8 cellular contexts compared by ENCODE assay signal in the genomic region with DNA sequence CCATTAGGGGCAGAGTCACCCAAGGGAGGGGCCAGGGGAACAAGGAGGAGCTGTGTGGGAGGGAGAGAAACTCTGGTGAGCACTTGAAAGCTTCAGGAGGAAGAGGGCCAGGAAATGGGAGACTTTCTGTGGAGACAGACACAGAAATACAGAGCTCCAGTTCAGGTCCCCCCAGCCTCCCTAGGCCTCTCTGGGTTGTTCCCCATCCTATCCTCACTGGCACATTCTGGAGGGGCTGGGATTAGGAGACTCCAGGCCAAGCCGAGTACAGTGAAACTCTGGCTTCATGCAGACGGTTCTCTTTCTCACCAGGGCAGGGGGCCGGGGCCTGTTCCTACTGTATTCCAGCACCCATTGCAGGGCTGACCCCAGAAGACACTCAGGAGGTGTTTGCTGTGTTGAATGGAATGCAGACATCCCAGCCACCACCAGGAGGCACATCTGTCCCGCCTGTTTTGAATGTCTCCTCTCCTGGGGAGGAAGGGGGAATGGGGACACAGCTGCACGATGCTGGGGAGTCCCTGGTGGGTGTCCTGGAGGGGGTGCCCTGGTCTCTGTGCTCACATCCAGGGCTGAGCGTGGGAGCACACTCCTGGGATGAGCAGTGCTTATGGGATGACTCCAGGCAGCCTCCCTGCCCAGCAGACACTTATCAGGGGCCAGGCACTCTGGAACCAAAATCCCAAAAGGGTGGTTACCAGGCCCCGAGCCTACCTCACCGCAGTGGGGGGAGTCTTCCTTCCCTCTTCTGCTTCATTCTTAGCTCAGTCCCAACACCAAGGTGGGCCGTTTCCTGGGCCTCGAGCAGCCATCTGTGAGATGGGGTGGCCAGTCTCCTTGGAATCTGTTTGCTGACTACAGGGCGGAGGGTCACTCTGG. TPM values are rescaled to one million over a fixed set of nuclear protein-coding genes. Genes with fewer than 3 reads are reported as not detected.
DNase-seq lines count a peak whose midpoint lies in the region; TF ChIP-seq lines count a peak whose summit lies in the region.

No MANE protein-coding gene starts in this region.

- TF ChIP-seq CTCF in GM06990 (IDR thresholded peaks at IDR 0.05; ENCODE audit: insufficient read depth, low read length, poor library complexity, severe bottlenecking) (peak; percentile 67), NB4 (IDR thresholded peaks at IDR 0.05; ENCODE audit: low read depth, low read length) (peak; percentile 73), endodermal cell (conservative IDR thresholded peaks at IDR 0.05) (peak; percentile 87), neural cell (IDR thresholded peaks at IDR 0.05; ENCODE audit: poor library complexity, severe bottlenecking) (peak; percentile 33), stomach (IDR thresholded peaks at IDR 0.05) (peak in 3 of 7 experiments; percentile 17 to 28 (median 24))

- no peaks in the 10 kb centered on the region for H4K20me1 ChIP-seq in neural cell (ENCODE audit: insufficient read depth)

- H2AFZ ChIP-seq in neural cell (ENCODE audit: low read depth, low read length) = no peak overlapping the region

- H3K36me3 Mint-ChIP-seq in endodermal cell (ENCODE audit: low read depth) = no peaks in the 10 kb centered on the region

- H3K4me2 ChIP-seq in neural cell (ENCODE audit: low read length) = no peak overlapping the region

- H3K27ac Mint-ChIP-seq in endodermal cell = no peak overlapping the region

- H3F3A ChIP-seq in neural cell (ENCODE audit: insufficient read depth, low read length, poor library complexity, severe bottlenecking) = no peaks in the 10 kb centered on the region

- H3K27me3 ChIP-seq in GM06990 (replicated peaks; ENCODE audit: control insufficient read depth, insufficient read depth, low read length) (no peaks in the 10 kb centered on the region; the same call in 1 of the 2 replicates), endodermal cell (ENCODE audit: control insufficient read depth, insufficient read depth, low read length, poor library complexity, severe bottlenecking) (peaks cover 24% of the 10 kb centered on the region), neural cell (ENCODE audit: insufficient read depth, low read depth, low read length) (no peaks in the 10 kb centered on the region), stomach (peaks cover 0 to 32% (median 4%) of the 10 kb centered on the region in 3 donors)

- H3K9me2 ChIP-seq in neural cell (ENCODE audit: insufficient read depth, low read length) = no peaks in the 10 kb centered on the region

- DNase-seq in GM06990 (ENCODE audit: extremely low read depth, insufficient read length) (no peak), NB4 (ENCODE audit: low read depth) (peak; percentile 28), endodermal cell (peak; percentile 90), MV-4-11 (lab: John Stamatoyannopoulos, UW) (no peak), amniotic stem cell (lab: John Stamatoyannopoulos, UW) (no peak), NCI-H1048 (lab: John Stamatoyannopoulos, UW) (no peak), stomach (no peak)

- no peaks in the 10 kb centered on the region for H3K4me1 ChIP-seq in endodermal cell (ENCODE audit: control insufficient read depth, insufficient read depth, low read length)
- H3K4me1 ChIP-seq in stomach = peaks cover 3 to 22% (median 11%) of the 10 kb centered on the region in 4 donors

- no peak overlapping the region for H3K4me3 Mint-ChIP-seq in endodermal cell

- H3K9ac ChIP-seq in endodermal cell (ENCODE audit: extremely low read depth, low read length, poor library complexity, severe bottlenecking) (no peak overlapping the region), neural cell (ENCODE audit: low read length) (no peak overlapping the region)

- H3K4me3 ChIP-seq in GM06990 (replicated peaks; ENCODE audit: low read depth, low read length) (no peak overlapping the region), NB4 (ENCODE audit: low read depth, low read length) (no peak overlapping the region), endodermal cell (ENCODE audit: low read length) (no peak overlapping the region), neural cell (ENCODE audit: low read length) (no peak overlapping the region), stomach (no peak overlapping the region)

- H3K36me3 ChIP-seq in GM06990 (ENCODE audit: control insufficient read depth, insufficient read depth, low read length) (no peaks in the 10 kb centered on the region), endodermal cell (ENCODE audit: control insufficient read depth, insufficient read depth, low read length) (no peaks in the 10 kb centered on the region), neural cell (ENCODE audit: insufficient read depth, low read length) (no peaks in the 10 kb centered on the region), stomach (no peaks in the 10 kb centered on the region)

- no peaks in the 10 kb centered on the region for H3K9me3 Mint-ChIP-seq in endodermal cell

- no peaks in the 10 kb centered on the region for H3K4me1 Mint-ChIP-seq in endodermal cell

- intact Hi-C loops in stomach (cut with DNase I; ENCODE audit: low total_unique reads) = no loop called here

- peaks cover 2% of the 10 kb centered on the region for H3K27me3 Mint-ChIP-seq in endodermal cell (ENCODE audit: insufficient read depth)

- no peak for TF ChIP-seq POLR2A in NB4 (IDR thresholded peaks at IDR 0.05; ENCODE audit: extremely low read depth, insufficient read length)
- no peak for TF ChIP-seq POLR2A in stomach (IDR thresholded peaks at IDR 0.05)

- 67 to 76% methylated on average over 3 to 11 of the region's 11 CpGs for WGBS in endodermal cell (ENCODE audit: insufficient coverage in 1 of 2, insufficient read length in 1 of 2), 2 experiments
- WGBS in stomach, 5 donors = 64 to 74% (median 68%) methylated on average over 10 to 11 of the region's 11 CpGs

- no peak overlapping the region for H3K27ac ChIP-seq in endodermal cell (ENCODE audit: low read depth, low read length)
- H3K27ac ChIP-seq in neural cell (ENCODE audit: low read length) = no peak overlapping the region
- no peak overlapping the region for H3K27ac ChIP-seq in stomach

- TF ChIP-seq EP300 in neural cell (conservative IDR thresholded peaks at IDR 0.05; ENCODE audit: poor library complexity, severe bottlenecking) (no peak), stomach (IDR thresholded peaks at IDR 0.05) (no peak)

- no peaks in the 10 kb centered on the region for H3K9me3 ChIP-seq in endodermal cell (ENCODE audit: control insufficient read depth, low read length)
- no peaks in the 10 kb centered on the region for H3K9me3 ChIP-seq in neural cell (ENCODE audit: low read length)
- H3K9me3 ChIP-seq in stomach = no peaks in the 10 kb centered on the region

- no peaks in the 10 kb centered on the region for H3K79me2 ChIP-seq in neural cell (replicated peaks; ENCODE audit: insufficient read depth, low read length)

- no peak for TF ChIP-seq RAD21 in neural cell (conservative IDR thresholded peaks at IDR 0.05)

TF ChIP-seq in neural cell, 6 proteins besides CTCF, POLR2A, EP300 and RAD21:
- TF ChIP-seq, protein P1, sequence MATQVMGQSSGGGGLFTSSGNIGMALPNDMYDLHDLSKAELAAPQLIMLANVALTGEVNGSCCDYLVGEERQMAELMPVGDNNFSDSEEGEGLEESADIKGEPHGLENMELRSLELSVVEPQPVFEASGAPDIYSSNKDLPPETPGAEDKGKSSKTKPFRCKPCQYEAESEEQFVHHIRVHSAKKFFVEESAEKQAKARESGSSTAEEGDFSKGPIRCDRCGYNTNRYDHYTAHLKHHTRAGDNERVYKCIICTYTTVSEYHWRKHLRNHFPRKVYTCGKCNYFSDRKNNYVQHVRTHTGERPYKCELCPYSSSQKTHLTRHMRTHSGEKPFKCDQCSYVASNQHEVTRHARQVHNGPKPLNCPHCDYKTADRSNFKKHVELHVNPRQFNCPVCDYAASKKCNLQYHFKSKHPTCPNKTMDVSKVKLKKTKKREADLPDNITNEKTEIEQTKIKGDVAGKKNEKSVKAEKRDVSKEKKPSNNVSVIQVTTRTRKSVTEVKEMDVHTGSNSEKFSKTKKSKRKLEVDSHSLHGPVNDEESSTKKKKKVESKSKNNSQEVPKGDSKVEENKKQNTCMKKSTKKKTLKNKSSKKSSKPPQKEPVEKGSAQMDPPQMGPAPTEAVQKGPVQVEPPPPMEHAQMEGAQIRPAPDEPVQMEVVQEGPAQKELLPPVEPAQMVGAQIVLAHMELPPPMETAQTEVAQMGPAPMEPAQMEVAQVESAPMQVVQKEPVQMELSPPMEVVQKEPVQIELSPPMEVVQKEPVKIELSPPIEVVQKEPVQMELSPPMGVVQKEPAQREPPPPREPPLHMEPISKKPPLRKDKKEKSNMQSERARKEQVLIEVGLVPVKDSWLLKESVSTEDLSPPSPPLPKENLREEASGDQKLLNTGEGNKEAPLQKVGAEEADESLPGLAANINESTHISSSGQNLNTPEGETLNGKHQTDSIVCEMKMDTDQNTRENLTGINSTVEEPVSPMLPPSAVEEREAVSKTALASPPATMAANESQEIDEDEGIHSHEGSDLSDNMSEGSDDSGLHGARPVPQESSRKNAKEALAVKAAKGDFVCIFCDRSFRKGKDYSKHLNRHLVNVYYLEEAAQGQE (IDR thresholded peaks at IDR 0.05; ENCODE audit: borderline replicate concordance) = no peak
- TF ChIP-seq EZH2 (IDR thresholded peaks at IDR 0.05; ENCODE audit: borderline replicate concordance, insufficient read depth, low read length, poor library complexity, severe bottlenecking) = no peak
- TF ChIP-seq TAF1 (IDR thresholded peaks at IDR 0.05; ENCODE audit: low read depth) = no peak
- no peak for TF ChIP-seq SMC3 (conservative IDR thresholded peaks at IDR 0.05; ENCODE audit: poor library complexity)
- no peak for TF ChIP-seq POLR2AphosphoS5 (IDR thresholded peaks at IDR 0.05)
- TF ChIP-seq MXI1 (conservative IDR thresholded peaks at IDR 0.05; ENCODE audit: poor library complexity, severe bottlenecking) = no peak
TF ChIP-seq in neural cell: peak in this region for 0.

RNA-seq across cellular contexts. Expression of a gene that starts 5.5 kb away (rescaled TPM):
- total RNA-seq in endodermal cell = not detected
- not detected for polyA plus RNA-seq in endodermal cell (2013, experiment 1 of 2)
- not detected for polyA plus RNA-seq in endodermal cell (2013, experiment 2 of 2)
- not detected in 2 replicates for polyA plus RNA-seq in neural cell
- polyA minus RNA-seq in neural cell = not detected in 2 replicates
- not detected for total RNA-seq in stomach
- not detected for polyA plus RNA-seq in stomach

RNA-seq across cellular contexts. Expression of a gene that starts 15.2 kb away (rescaled TPM):
- total RNA-seq in endodermal cell (not detected), stomach (not detected)
- polyA plus RNA-seq in endodermal cell (2013, experiment 1 of 2) = not detected
- not detected for polyA plus RNA-seq in endodermal cell (2013, experiment 2 of 2)
- polyA plus RNA-seq in neural cell (not detected in 2 replicates), stomach (not detected)
- polyA minus RNA-seq in neural cell = not detected in 2 replicates

RNA-seq across cellular contexts. Expression of a gene that starts 23.7 kb away (rescaled TPM):
- not detected for total RNA-seq in endodermal cell
- not detected for polyA plus RNA-seq in endodermal cell (2013, experiment 1 of 2)
- polyA plus RNA-seq in endodermal cell (2013, experiment 2 of 2) = not detected
- not detected in 2 replicates for polyA plus RNA-seq in neural cell
- polyA minus RNA-seq in neural cell = not detected in 2 replicates
- not detected for total RNA-seq in stomach
- polyA plus RNA-seq in stomach = not detected

RNA-seq across cellular contexts. Expression of a gene that starts 43.2 kb away (rescaled TPM):
- not detected for total RNA-seq in endodermal cell
- not detected for polyA plus RNA-seq in endodermal cell (2013, experiment 1 of 2)
- polyA plus RNA-seq in endodermal cell (2013, experiment 2 of 2) = not detected
- not detected in 2 replicates for polyA plus RNA-seq in neural cell
- not detected in 2 replicates for polyA minus RNA-seq in neural cell
- total RNA-seq in stomach = not detected
- polyA plus RNA-seq in stomach = not detected

Comparison
In these comparisons a context has a peak if more than half of its experiments do, and no peak if none do; other contexts are left out.
1. DNase-seq: peak in NB4 (single experiment) and endodermal cell (single experiment); none in GM06990 (single experiment), MV-4-11 (single experiment), amniotic stem cell (single experiment), NCI-H1048 (single experiment) and stomach (single experiment).